ENCODE assay signal across 1 cellular context in the genomic region with DNA sequence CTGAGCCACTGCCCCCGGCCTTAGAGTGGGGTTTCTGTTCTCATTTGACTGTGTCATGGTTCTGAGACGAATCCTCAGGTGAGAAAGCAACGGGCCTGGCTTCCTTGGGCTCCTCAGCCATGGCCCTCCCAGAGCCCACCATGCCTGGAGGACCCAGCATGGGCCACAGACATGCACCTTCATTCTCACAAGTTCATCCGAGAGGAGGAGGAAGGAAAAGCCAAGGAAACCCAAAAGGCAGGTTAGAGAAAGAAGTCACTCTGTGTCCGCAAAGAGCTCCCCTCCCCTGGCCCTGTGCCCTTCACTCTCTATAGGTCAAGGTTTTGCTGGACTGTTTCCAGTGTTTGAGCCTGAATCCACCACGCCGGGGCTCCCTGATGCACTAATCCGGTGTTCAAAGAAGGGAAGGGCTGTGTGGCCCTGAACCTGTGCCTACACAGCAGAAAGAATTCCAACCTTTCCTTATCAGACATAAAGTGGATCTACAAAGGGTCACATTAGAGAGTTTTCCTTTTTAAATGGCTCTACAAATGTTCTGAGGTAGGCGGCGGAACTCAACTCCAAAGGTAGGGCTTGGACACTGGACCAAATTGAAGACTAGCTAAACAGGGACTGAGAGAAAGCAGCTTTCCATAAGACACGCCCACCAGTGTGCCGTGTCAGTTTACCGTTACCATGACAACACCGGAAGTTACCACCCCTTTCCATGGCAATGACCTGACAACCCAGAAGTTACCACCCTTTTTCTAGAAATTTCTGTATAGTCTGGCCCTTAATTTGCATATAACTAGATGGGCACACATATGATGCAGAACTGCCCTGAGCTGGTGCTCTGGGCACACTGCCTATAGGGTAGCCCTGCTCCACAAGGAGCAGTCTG.
TF ChIP-seq lines count a peak whose summit lies in the region.

No MANE protein-coding gene starts in this region.

TF ChIP-seq in GM12878, 131 proteins besides CTCF, POLR2A, EP300 and RAD21:
- TF ChIP-seq, protein P1, sequence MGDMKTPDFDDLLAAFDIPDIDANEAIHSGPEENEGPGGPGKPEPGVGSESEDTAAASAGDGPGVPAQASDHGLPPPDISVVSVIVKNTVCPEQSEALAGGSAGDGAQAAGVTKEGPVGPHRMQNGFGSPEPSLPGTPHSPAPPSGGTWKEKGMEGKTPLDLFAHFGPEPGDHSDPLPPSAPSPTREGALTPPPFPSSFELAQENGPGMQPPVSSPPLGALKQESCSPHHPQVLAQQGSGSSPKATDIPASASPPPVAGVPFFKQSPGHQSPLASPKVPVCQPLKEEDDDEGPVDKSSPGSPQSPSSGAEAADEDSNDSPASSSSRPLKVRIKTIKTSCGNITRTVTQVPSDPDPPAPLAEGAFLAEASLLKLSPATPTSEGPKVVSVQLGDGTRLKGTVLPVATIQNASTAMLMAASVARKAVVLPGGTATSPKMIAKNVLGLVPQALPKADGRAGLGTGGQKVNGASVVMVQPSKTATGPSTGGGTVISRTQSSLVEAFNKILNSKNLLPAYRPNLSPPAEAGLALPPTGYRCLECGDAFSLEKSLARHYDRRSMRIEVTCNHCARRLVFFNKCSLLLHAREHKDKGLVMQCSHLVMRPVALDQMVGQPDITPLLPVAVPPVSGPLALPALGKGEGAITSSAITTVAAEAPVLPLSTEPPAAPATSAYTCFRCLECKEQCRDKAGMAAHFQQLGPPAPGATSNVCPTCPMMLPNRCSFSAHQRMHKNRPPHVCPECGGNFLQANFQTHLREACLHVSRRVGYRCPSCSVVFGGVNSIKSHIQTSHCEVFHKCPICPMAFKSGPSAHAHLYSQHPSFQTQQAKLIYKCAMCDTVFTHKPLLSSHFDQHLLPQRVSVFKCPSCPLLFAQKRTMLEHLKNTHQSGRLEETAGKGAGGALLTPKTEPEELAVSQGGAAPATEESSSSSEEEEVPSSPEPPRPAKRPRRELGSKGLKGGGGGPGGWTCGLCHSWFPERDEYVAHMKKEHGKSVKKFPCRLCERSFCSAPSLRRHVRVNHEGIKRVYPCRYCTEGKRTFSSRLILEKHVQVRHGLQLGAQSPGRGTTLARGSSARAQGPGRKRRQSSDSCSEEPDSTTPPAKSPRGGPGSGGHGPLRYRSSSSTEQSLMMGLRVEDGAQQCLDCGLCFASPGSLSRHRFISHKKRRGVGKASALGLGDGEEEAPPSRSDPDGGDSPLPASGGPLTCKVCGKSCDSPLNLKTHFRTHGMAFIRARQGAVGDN (IDR thresholded peaks at IDR 0.05): no peak
- TF ChIP-seq SREBF1 (IDR thresholded peaks at IDR 0.05; ENCODE audit: low read length) (no peak), KLF5 (IDR thresholded peaks at IDR 0.05; ENCODE audit: partially characterized antibody) (no peak), IKZF1 (conservative IDR thresholded peaks at IDR 0.05) (0 out of 2 replicates have a peak, but pooled peaks have one; percentile 16), BMI1 (IDR thresholded peaks at IDR 0.05; ENCODE audit: borderline replicate concordance) (peak; percentile 94)
- TF ChIP-seq, protein P2, sequence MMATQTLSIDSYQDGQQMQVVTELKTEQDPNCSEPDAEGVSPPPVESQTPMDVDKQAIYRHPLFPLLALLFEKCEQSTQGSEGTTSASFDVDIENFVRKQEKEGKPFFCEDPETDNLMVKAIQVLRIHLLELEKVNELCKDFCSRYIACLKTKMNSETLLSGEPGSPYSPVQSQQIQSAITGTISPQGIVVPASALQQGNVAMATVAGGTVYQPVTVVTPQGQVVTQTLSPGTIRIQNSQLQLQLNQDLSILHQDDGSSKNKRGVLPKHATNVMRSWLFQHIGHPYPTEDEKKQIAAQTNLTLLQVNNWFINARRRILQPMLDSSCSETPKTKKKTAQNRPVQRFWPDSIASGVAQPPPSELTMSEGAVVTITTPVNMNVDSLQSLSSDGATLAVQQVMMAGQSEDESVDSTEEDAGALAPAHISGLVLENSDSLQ (IDR thresholded peaks at IDR 0.05): peak; percentile 85
